ENCODE assay signal across 29 cellular contexts in genomic region chr17:76831316-76831715, GRCh38. TPM values are rescaled to one million over a fixed set of nuclear protein-coding genes. Genes with fewer than 3 reads are reported as not detected.
"Had no signal": no experiment of that assay in that cellular context is flagged by ENCODE, and none has a peak within 500 bp of the region (broad histone marks: within the 10 kb centered on the region; RNA-seq: fewer than 3 reads in every experiment).

No MANE protein-coding gene starts in this region.

- ATAC-seq: foreskin keratinocyte; sciatic nerve; stimulated activated effector memory CD8-positive, alpha-beta T cell treated with anti-CD3 and anti-CD28 coated beads, Interleukin-12 subunit alpha, Interleukin-12 subunit beta, amount 100 ng/mL, for 72 hours; WTC11 had no signal

- H3K9me3 ChIP-seq: ascending aorta, esophagus muscularis mucosa, left ventricle myocardium inferior, neutrophil, uterus had no signal

- H3K4me1 Mint-ChIP-seq: nephron; stimulated activated effector memory CD8-positive, alpha-beta T cell treated with anti-CD3 and anti-CD28 coated beads, Interleukin-12 subunit alpha, Interleukin-12 subunit beta, amount 100 ng/mL, for 72 hours had no signal

- H3K27ac Mint-ChIP-seq: activated CD4-positive, alpha-beta memory T cell treated with anti-CD3 and anti-CD28 coated beads, Interleukin-2, amount 10 ng/mL, durations not matched to agents 7 days and 5 days; activated CD4-positive, alpha-beta T cell treated with anti-CD3 and anti-CD28 coated beads, Interleukin-2, amount 10 ng/mL, durations not matched to agents 7 days and 5 days; activated naive CD4-positive, alpha-beta T cell treated with anti-CD3 and anti-CD28 coated beads, Interleukin-2, amount 10 ng/mL, durations not matched to agents 7 days and 5 days; activated naive CD8-positive, alpha-beta T cell treated with anti-CD3 and anti-CD28 coated beads, Interleukin-2, amount 10 ng/mL, durations not matched to agents 7 days and 5 days; activated T-cell treated with anti-CD3 and anti-CD28 coated beads, Interleukin-2, amount 50 U/mL, for 24 hours; brain; nephron; progenitor cell of endocrine pancreas; stimulated activated effector memory CD8-positive, alpha-beta T cell treated with anti-CD3 and anti-CD28 coated beads, Interleukin-12 subunit alpha, Interleukin-12 subunit beta, amount 100 ng/mL, for 72 hours; stimulated activated naive CD8-positive, alpha-beta T cell treated with anti-CD3 and anti-CD28 coated beads, Interleukin-15, Interleukin-2, amounts not matched to agents 100 ng/mL and 50 ng/mL, for 24 hours; type B pancreatic cell; WTC11 had no signal

- H3K27me3 ChIP-seq: ascending aorta, cardiac muscle cell, uterus had no signal

- H3K4me3 Mint-ChIP-seq: activated CD4-positive, alpha-beta memory T cell treated with anti-CD3 and anti-CD28 coated beads, Interleukin-2, amount 10 ng/mL, durations not matched to agents 7 days and 5 days; activated CD4-positive, alpha-beta T cell treated with anti-CD3 and anti-CD28 coated beads, Interleukin-2, amount 10 ng/mL, durations not matched to agents 7 days and 5 days; activated naive CD4-positive, alpha-beta T cell treated with anti-CD3 and anti-CD28 coated beads, Interleukin-2, amount 10 ng/mL, durations not matched to agents 7 days and 5 days; activated naive CD8-positive, alpha-beta T cell treated with anti-CD3 and anti-CD28 coated beads, Interleukin-2, amount 10 ng/mL, durations not matched to agents 7 days and 5 days; activated T-cell treated with anti-CD3 and anti-CD28 coated beads, Interleukin-2, amount 50 U/mL, for 24 hours; brain; nephron; stimulated activated effector memory CD8-positive, alpha-beta T cell treated with anti-CD3 and anti-CD28 coated beads, Interleukin-12 subunit alpha, Interleukin-12 subunit beta, amount 100 ng/mL, for 72 hours; stimulated activated naive CD8-positive, alpha-beta T cell treated with anti-CD3 and anti-CD28 coated beads, Interleukin-15, Interleukin-2, amounts not matched to agents 100 ng/mL and 50 ng/mL, for 24 hours; type B pancreatic cell; WTC11 had no signal

- H3K4me1 ChIP-seq: ascending aorta, esophagus muscularis mucosa, foreskin keratinocyte, left ventricle myocardium inferior, uterus had no signal

- H3K36me3 ChIP-seq: ascending aorta, cardiac muscle cell, esophagus muscularis mucosa, left ventricle myocardium inferior, neutrophil, uterus had no signal

- H3K9me3 Mint-ChIP-seq: activated CD4-positive, alpha-beta memory T cell treated with anti-CD3 and anti-CD28 coated beads, Interleukin-2, amount 10 ng/mL, durations not matched to agents 7 days and 5 days; activated CD4-positive, alpha-beta T cell treated with anti-CD3 and anti-CD28 coated beads, Interleukin-2, amount 10 ng/mL, durations not matched to agents 7 days and 5 days; activated naive CD4-positive, alpha-beta T cell treated with anti-CD3 and anti-CD28 coated beads, Interleukin-2, amount 10 ng/mL, durations not matched to agents 7 days and 5 days; activated naive CD8-positive, alpha-beta T cell treated with anti-CD3 and anti-CD28 coated beads, Interleukin-2, amount 10 ng/mL, durations not matched to agents 7 days and 5 days; activated T-cell treated with anti-CD3 and anti-CD28 coated beads, Interleukin-2, amount 50 U/mL, for 24 hours; nephron; stimulated activated effector memory CD8-positive, alpha-beta T cell treated with anti-CD3 and anti-CD28 coated beads, Interleukin-12 subunit alpha, Interleukin-12 subunit beta, amount 100 ng/mL, for 72 hours; stimulated activated naive CD8-positive, alpha-beta T cell treated with anti-CD3 and anti-CD28 coated beads, Interleukin-15, Interleukin-2, amounts not matched to agents 100 ng/mL and 50 ng/mL, for 24 hours; type B pancreatic cell; WTC11 had no signal

- H3K4me3 ChIP-seq: ascending aorta, cardiac muscle cell, esophagus muscularis mucosa, left ventricle myocardium inferior, lung, skin epidermis, uterus had no signal

- DNase-seq: activated CD4-positive, alpha-beta memory T cell treated with anti-CD3 and anti-CD28 coated beads, Interleukin-2, amount 10 ng/mL, durations not matched to agents 7 days and 5 days; activated CD4-positive, alpha-beta T cell treated with anti-CD3 and anti-CD28 coated beads for 1 hour; activated CD4-positive, alpha-beta T cell treated with anti-CD3 and anti-CD28 coated beads, Interleukin-2, amount 10 ng/mL, durations not matched to agents 7 days and 5 days; activated CD8-positive, alpha-beta memory T cell treated with anti-CD3 and anti-CD28 coated beads, Interleukin-2, amount 50 U/mL, for 48 hours; activated gamma-delta T cell; activated naive CD4-positive, alpha-beta T cell treated with anti-CD3 and anti-CD28 coated beads, Interleukin-2, amount 10 ng/mL, durations not matched to agents 7 days and 5 days; activated naive CD8-positive, alpha-beta T cell treated with anti-CD3 and anti-CD28 coated beads, Interleukin-2, amount 10 ng/mL, durations not matched to agents 7 days and 5 days; activated T-cell treated with anti-CD3 and anti-CD28 coated beads, Interleukin-2, amount 50 U/mL, for 24 hours; foreskin keratinocyte; left ventricle myocardium inferior; retina; stimulated activated CD4-positive, alpha-beta T cell treated with anti-CD3 and anti-CD28 coated beads, Interleukin-12 subunit alpha, Interleukin-12 subunit beta, amount 100 ng/mL, for 4 hours; stimulated activated CD4-positive, alpha-beta T cell treated with anti-CD3 and anti-CD28 coated beads, Interleukin-4, amount 100 ng/mL, for 1 hour; T1000; uterus had no signal

- H3K36me3 Mint-ChIP-seq: activated naive CD4-positive, alpha-beta T cell treated with anti-CD3 and anti-CD28 coated beads, Interleukin-2, amount 10 ng/mL, durations not matched to agents 7 days and 5 days; activated naive CD8-positive, alpha-beta T cell treated with anti-CD3 and anti-CD28 coated beads, Interleukin-2, amount 10 ng/mL, durations not matched to agents 7 days and 5 days; brain; stimulated activated effector memory CD8-positive, alpha-beta T cell treated with anti-CD3 and anti-CD28 coated beads, Interleukin-12 subunit alpha, Interleukin-12 subunit beta, amount 100 ng/mL, for 72 hours; type B pancreatic cell; WTC11 had no signal

- H3K27ac ChIP-seq: ascending aorta, cardiac muscle cell, esophagus muscularis mucosa, foreskin keratinocyte, left ventricle myocardium inferior, neutrophil, skin epidermis, uterus had no signal

- H3K27me3 Mint-ChIP-seq: activated CD4-positive, alpha-beta T cell treated with anti-CD3 and anti-CD28 coated beads, Interleukin-2, amount 10 ng/mL, durations not matched to agents 7 days and 5 days; activated T-cell treated with anti-CD3 and anti-CD28 coated beads, Interleukin-2, amount 50 U/mL, for 24 hours; stimulated activated naive CD8-positive, alpha-beta T cell treated with anti-CD3 and anti-CD28 coated beads, Interleukin-15, Interleukin-2, amounts not matched to agents 100 ng/mL and 50 ng/mL, for 24 hours had no signal

RNA-seq across cellular contexts. Expression of gene MGAT5B, which starts 36.9 kb away (rescaled TPM):
- total RNA-seq: ascending aorta had no signal
